Comparison of ENCODE assay signal across 14 cellular contexts in the genomic region with DNA sequence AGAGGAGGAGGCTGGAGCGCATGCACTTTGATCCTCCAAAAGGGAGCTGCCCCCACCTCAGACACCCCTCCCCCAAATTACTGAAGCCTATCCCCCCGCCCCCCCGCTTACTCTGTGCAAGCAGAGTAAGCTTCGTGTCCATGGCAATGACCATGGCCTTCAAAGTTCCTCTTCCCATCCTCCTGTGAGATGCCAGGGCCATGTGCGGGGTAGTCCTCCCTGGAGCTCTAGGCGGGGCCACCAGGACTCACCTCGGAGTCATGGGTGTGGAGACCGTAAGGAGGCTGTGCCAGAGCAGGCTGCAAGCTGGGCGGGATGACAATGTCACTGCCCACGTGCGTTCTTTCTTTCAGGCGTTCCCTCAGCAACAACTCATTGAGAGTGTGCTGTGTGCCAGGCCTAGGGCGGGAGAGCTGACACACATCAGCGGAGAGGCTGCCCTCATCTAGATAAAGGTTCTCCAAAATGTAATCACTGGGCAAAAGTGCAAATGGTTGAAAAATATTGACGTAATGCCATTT.
A peak's percentile ranks its signal among the peaks of the same experiment; 100 is the strongest.
DNase-seq lines count a peak whose midpoint lies in the region; ATAC-seq and TF ChIP-seq lines count a peak whose summit lies in the region.
"Had no signal": no experiment of that assay in that cellular context is flagged by ENCODE, and none has a peak within 500 bp of the region (broad histone marks: within the 10 kb centered on the region; RNA-seq: fewer than 3 reads in every experiment).

No MANE protein-coding gene starts in this region.

- no peaks in the 10 kb centered on the region for H3K4me1 ChIP-seq in left lung
- H3K4me1 ChIP-seq in stomach smooth muscle (ENCODE audit: control insufficient read depth, insufficient read depth, low read length), result peaks cover 28% of the 10 kb centered on the region
- no peaks in the 10 kb centered on the region for H3K4me1 ChIP-seq in PC-3 (ENCODE audit: insufficient read depth, low read length)

- H3K4me3 ChIP-seq in left lung (no peak overlapping the region), stomach smooth muscle (ENCODE audit: low read length in 2 of 2) (no peak overlapping the region), PC-3 (ENCODE audit: low read length) (no peak overlapping the region)
- H3K4me3 ChIP-seq: thoracic aorta had no signal

- H3K4me1 Mint-ChIP-seq in MCF 10A (ENCODE audit: insufficient read depth, unreplicated experiment), result peaks cover 19% of the 10 kb centered on the region
- peaks cover under 1% of the 10 kb centered on the region for H3K4me1 Mint-ChIP-seq in stimulated activated naive CD8-positive, alpha-beta T cell treated with anti-CD3 and anti-CD28 coated beads, Interleukin-15, amount 100 ng/mL, for 72 hours

- no peaks in the 10 kb centered on the region for H3K27me3 Mint-ChIP-seq in MCF 10A (ENCODE audit: insufficient read depth, unreplicated experiment)
- H3K27me3 Mint-ChIP-seq in stimulated activated naive CD8-positive, alpha-beta T cell treated with anti-CD3 and anti-CD28 coated beads, Interleukin-15, amount 100 ng/mL, for 72 hours, result peaks cover 21% of the 10 kb centered on the region

- H3K9me3 Mint-ChIP-seq in MCF 10A (ENCODE audit: unreplicated experiment), result no peaks in the 10 kb centered on the region
- no peaks in the 10 kb centered on the region for H3K9me3 Mint-ChIP-seq in stimulated activated naive CD8-positive, alpha-beta T cell treated with anti-CD3 and anti-CD28 coated beads, Interleukin-15, amount 100 ng/mL, for 72 hours

- CTCF ChIA-PET in MCF 10A (lab: Yijun Ruan, JAX) (interaction anchor here (0.5 to 16.0 kb wide), 8 partner anchors 13 to 169 kb away, joined by 3 to 298 read pairs (median 4); partner anchors contain the start of gene BDKRB1), PC-3 (lab: Charles Lee) (no interaction called here)

- H3K9me3 ChIP-seq in left lung (no peaks in the 10 kb centered on the region), stomach smooth muscle (ENCODE audit: control insufficient read depth in 2 of 2, low read length in 2 of 2) (no peaks in the 10 kb centered on the region), PC-3 (ENCODE audit: low read length) (no peaks in the 10 kb centered on the region)
- H3K9me3 ChIP-seq: thoracic aorta had no signal

- H3K36me3 Mint-ChIP-seq in MCF 10A (ENCODE audit: insufficient read depth, unreplicated experiment), result no peaks in the 10 kb centered on the region

- H3K36me3 ChIP-seq in left lung (no peaks in the 10 kb centered on the region), stomach smooth muscle (ENCODE audit: control insufficient read depth in 2 of 2, insufficient read depth in 2 of 2, low read length in 2 of 2) (no peaks in the 10 kb centered on the region), PC-3 (ENCODE audit: low read depth, low read length) (no peaks in the 10 kb centered on the region)
- H3K36me3 ChIP-seq: thoracic aorta had no signal

- no peak overlapping the region for H3K27ac ChIP-seq in left lung
- H3K27ac ChIP-seq in stomach smooth muscle (ENCODE audit: low read length), result peak overlapping the region; percentile 97
- H3K27ac ChIP-seq in PC-3 (ENCODE audit: low read length), result no peak overlapping the region
- H3K27ac ChIP-seq: KMS-11, thoracic aorta had no signal

- POLR2A ChIA-PET in MCF 10A (lab: Yijun Ruan, JAX), result interaction anchor here (0.6 to 2.4 kb wide), 12 partner anchors 12 to 168 kb away, joined by 3 to 12 read pairs (median 4); partner anchors contain the start of gene BDKRB1
- POLR2A ChIA-PET in PC-3 (lab: Charles Lee; ENCODE audit: unreplicated experiment), result no interaction called here

- DNase-seq in NCI-H1092 treated with DMSO at 0.1 percent for 48 hours (lab: John Stamatoyannopoulos, UW) (peak; percentile 20), MCF 10A (ENCODE audit: unreplicated experiment) (peak; percentile 77), left lung (peak in 1 of 2 donors; percentile 47), RKO (ENCODE audit: low spot score) (no peak), PC-3 (no peak)
- no peak for DNase-seq in stimulated activated naive CD8-positive, alpha-beta T cell treated with anti-CD3 and anti-CD28 coated beads, Interleukin-15, amount 100 ng/mL, for 72 hours
- DNase-seq: activated CD4-positive, alpha-beta T cell treated with anti-CD3 and anti-CD28 coated beads, Interleukin-2, amount 50 U/mL, for 4 hours; central memory CD4-positive, alpha-beta T cell; naive B cell; NCI-H2081 had no signal

- H3K27me3 ChIP-seq in left lung, result no peaks in the 10 kb centered on the region
- no peaks in the 10 kb centered on the region for H3K27me3 ChIP-seq in stomach smooth muscle (ENCODE audit: control insufficient read depth in 1 of 2, insufficient read depth in 2 of 2, low read length in 2 of 2)
- peaks cover 13% of the 10 kb centered on the region; the same call in 1 of the 2 replicates for H3K27me3 ChIP-seq in PC-3 (ENCODE audit: low read length)

- ATAC-seq in left lung, result peak; percentile 66
- no peak for ATAC-seq in stimulated activated naive CD8-positive, alpha-beta T cell treated with anti-CD3 and anti-CD28 coated beads, Interleukin-15, amount 100 ng/mL, for 72 hours
- no peak for ATAC-seq in HG03432 (IDR thresholded peaks at IDR 0.05; ENCODE audit: unreplicated experiment)
- ATAC-seq in PC-3, result no peak

- H3K4me2 ChIP-seq in PC-3 (ENCODE audit: low read length), result no peak overlapping the region
- H3K4me2 ChIP-seq: KMS-11 had no signal

- H3K79me2 ChIP-seq in PC-3 (ENCODE audit: low read length), result no peaks in the 10 kb centered on the region

- H3K9ac ChIP-seq in stomach smooth muscle (ENCODE audit: low read length in 2 of 2), result peak overlapping the region in 1 of 2 donors; percentile 6
- no peak overlapping the region for H3K9ac ChIP-seq in PC-3 (ENCODE audit: low read length)
- H3K9ac ChIP-seq: KMS-11 had no signal

- no peak overlapping the region for H3K4me3 Mint-ChIP-seq in MCF 10A (ENCODE audit: unreplicated experiment)
- no peak overlapping the region for H3K4me3 Mint-ChIP-seq in stimulated activated naive CD8-positive, alpha-beta T cell treated with anti-CD3 and anti-CD28 coated beads, Interleukin-15, amount 100 ng/mL, for 72 hours

- H3F3A ChIP-seq in PC-3 (ENCODE audit: low read length, unreplicated experiment), result no peaks in the 10 kb centered on the region

- H2AFZ ChIP-seq in PC-3 (ENCODE audit: low read length), result no peak overlapping the region

- intact Hi-C loops in MCF 10A (cut with micrococcal nuclease), result loop anchor here (2.0 to 10.0 kb wide), 2 partner anchors 59 to 99 kb away; partner anchors contain the start of gene BDKRB2
- intact Hi-C loops in left lung (cut with DNase I), result loop anchor here in 1 of 2 donors (10.0 kb wide), 1 partner anchor 319 kb away; no protein-coding TSS in a partner anchor
- intact Hi-C loops in PC-3 (cut with micrococcal nuclease), result no loop called here

- BruUV-seq in MCF 10A (replicated peaks; lab: Mats Ljungman, UMichigan) (no TSS peak), PC-3 (replicated peaks; lab: Mats Ljungman, UMichigan) (no TSS peak)

- H4K20me1 ChIP-seq in PC-3 (ENCODE audit: low read length), result no peaks in the 10 kb centered on the region

- H3K9me2 ChIP-seq in PC-3 (replicated peaks; ENCODE audit: low read length), result no peaks in the 10 kb centered on the region

- TF ChIP-seq CTCF in MCF 10A (IDR thresholded peaks at IDR 0.05; ENCODE audit: unreplicated experiment) (no peak), left lung (IDR thresholded peaks at IDR 0.05) (no peak), PC-3 (conservative IDR thresholded peaks at IDR 0.05; ENCODE audit: low read depth, low read length) (no peak)

- peak overlapping the region; percentile 41 for H3K27ac Mint-ChIP-seq in MCF 10A (ENCODE audit: low read depth, unreplicated experiment)
- H3K27ac Mint-ChIP-seq in stimulated activated naive CD8-positive, alpha-beta T cell treated with anti-CD3 and anti-CD28 coated beads, Interleukin-15, amount 100 ng/mL, for 72 hours, result no peak overlapping the region

Comparison
In these comparisons a context has a peak if more than half of its experiments do, and no peak if none do; other contexts are left out.
1. DNase-seq: peak in NCI-H1092 treated with DMSO at 0.1 percent for 48 hours (single experiment) and MCF 10A (single experiment); none in RKO (single experiment), stimulated activated naive CD8-positive, alpha-beta T cell treated with anti-CD3 and anti-CD28 coated beads, Interleukin-15, amount 100 ng/mL, for 72 hours (0 of 2) and PC-3 (single experiment).